Comparison of ENCODE assay signal across 8 cellular contexts in genomic region chr14:67359319-67359774, GRCh38. TPM values are rescaled to one million over a fixed set of nuclear protein-coding genes. Genes with fewer than 3 reads are reported as not detected.
DNase-seq lines count a peak whose midpoint lies in the region; ATAC-seq and TF ChIP-seq lines count a peak whose summit lies in the region.

No MANE protein-coding gene starts in this region.

- TF ChIP-seq POLR2A in prostate gland (IDR thresholded peaks at IDR 0.05), result peak; percentile 59

- intact Hi-C loops in activated B cell treated with CpG ODN at 0.5 μM for 24 hours (cut with micrococcal nuclease) (loop anchor here (5.0 kb wide), 1 partner anchor 1793 kb away; the partner anchor contains the start of gene DCAF5), prostate gland (cut with DNase I) (no loop called here), posterior vena cava (cut with DNase I) (no loop called here)

- H3K4me3 Mint-ChIP-seq in CD4-positive, CD25-positive, alpha-beta regulatory T cell, result peak overlapping the region; percentile 97 to 100 (median 98)
- peak overlapping the region; percentile 99 for H3K4me3 Mint-ChIP-seq in activated B cell treated with CpG ODN at 0.5 μM for 24 hours

- CTCF ChIA-PET in HEK293 (lab: Yijun Ruan, JAX), result interaction anchor here (0.6 to 1.9 kb wide), 25 partner anchors 8 to 840 kb away, joined by 3 to 11 read pairs (median 3); partner anchors contain the start of gene PIGH
- CTCF ChIA-PET in activated B cell treated with CpG ODN at 0.5 μM for 24 hours (lab: Charles Lee), result interaction anchor here (0.8 to 2.0 kb wide), 9 partner anchors 8 to 852 kb away, joined by 3 to 5 read pairs (median 3); partner anchors contain the start of genes GPHN, PIGH and TMEM229B

- H3K27ac Mint-ChIP-seq in CD4-positive, CD25-positive, alpha-beta regulatory T cell, result peak overlapping the region; percentile 95 to 99 (median 99)
- peak overlapping the region; percentile 97 for H3K27ac Mint-ChIP-seq in activated B cell treated with CpG ODN at 0.5 μM for 24 hours

- peak overlapping the region; percentile 86 for H3K4me3 ChIP-seq in CD4-positive, CD25-positive, alpha-beta regulatory T cell (ENCODE audit: low read depth, low read length)
- H3K4me3 ChIP-seq in HEK293 (ENCODE audit: low read depth, low read length) (peak overlapping the region; percentile 97), prostate gland (peak overlapping the region; percentile 66 to 75)

- POLR2A ChIA-PET in HEK293 (lab: Yijun Ruan, JAX) (interaction anchor here (0.8 to 1.7 kb wide), 6 partner anchors 8 to 336 kb away, joined by 3 to 8 read pairs (median 6); partner anchors contain the start of genes PLEK2 and RDH11), activated B cell treated with CpG ODN at 0.5 μM for 24 hours (lab: Charles Lee) (interaction anchor here (0.6 to 1.6 kb wide), 11 partner anchors 118 to 1947 kb away, joined by 3 to 7 read pairs (median 4); partner anchors contain the start of genes FUT8, GPHN, PALS1 and PIGH)

- no peaks in the 10 kb centered on the region for H3K27me3 Mint-ChIP-seq in CD4-positive, CD25-positive, alpha-beta regulatory T cell
- no peaks in the 10 kb centered on the region for H3K27me3 Mint-ChIP-seq in activated B cell treated with CpG ODN at 0.5 μM for 24 hours

- H3K9me3 Mint-ChIP-seq in CD4-positive, CD25-positive, alpha-beta regulatory T cell, result peaks cover 0 to 2% (median 0%) of the 10 kb centered on the region in 7 donors
- no peaks in the 10 kb centered on the region for H3K9me3 Mint-ChIP-seq in activated B cell treated with CpG ODN at 0.5 μM for 24 hours

- TF ChIP-seq CTCF in HEK293 (tag by site-specific recombination; IDR thresholded peaks at IDR 0.05) (no peak), activated B cell treated with CpG ODN at 0.5 μM for 24 hours (IDR thresholded peaks at IDR 0.05) (no peak), foreskin keratinocyte (conservative IDR thresholded peaks at IDR 0.05) (no peak), prostate gland (IDR thresholded peaks at IDR 0.05) (no peak)

- H3K36me3 ChIP-seq in CD4-positive, CD25-positive, alpha-beta regulatory T cell (ENCODE audit: control insufficient read depth, insufficient read depth, low read length), result peaks cover 6% of the 10 kb centered on the region
- H3K36me3 ChIP-seq in HEK293 (ENCODE audit: control insufficient read depth in 2 of 2, insufficient read depth in 1 of 2, low read length in 2 of 2) (peaks cover 10 to 30% of the 10 kb centered on the region in 2 experiments), prostate gland (no peaks in the 10 kb centered on the region)

- peaks cover 28 to 90% (median 63%) of the 10 kb centered on the region in 4 donors for H3K4me1 Mint-ChIP-seq in CD4-positive, CD25-positive, alpha-beta regulatory T cell
- H3K4me1 Mint-ChIP-seq in activated B cell treated with CpG ODN at 0.5 μM for 24 hours, result peaks cover 55% of the 10 kb centered on the region

- no peaks in the 10 kb centered on the region for H3K27me3 ChIP-seq in CD4-positive, CD25-positive, alpha-beta regulatory T cell (ENCODE audit: control insufficient read depth, insufficient read depth, low read length)
- no peaks in the 10 kb centered on the region for H3K27me3 ChIP-seq in foreskin keratinocyte
- H3K27me3 ChIP-seq in prostate gland (replicated peaks; ENCODE audit: insufficient read depth), result no peaks in the 10 kb centered on the region

- no peaks in the 10 kb centered on the region for H3K36me3 Mint-ChIP-seq in CD4-positive, CD25-positive, alpha-beta regulatory T cell
- peaks cover 28% of the 10 kb centered on the region for H3K36me3 Mint-ChIP-seq in activated B cell treated with CpG ODN at 0.5 μM for 24 hours (ENCODE audit: low read depth)

- H3K27ac ChIP-seq in CD4-positive, CD25-positive, alpha-beta regulatory T cell (ENCODE audit: insufficient read depth, low read length, poor library complexity, severe bottlenecking), result peak overlapping the region; percentile 93
- H3K27ac ChIP-seq in HEK293 (ENCODE audit: extremely low read depth, low read depth, low read length) (peak overlapping the region; percentile 34; the same call in 1 of the 2 replicates), foreskin keratinocyte (peak overlapping the region; percentile 98), prostate gland (peak overlapping the region; percentile 92 to 97)

- ATAC-seq in CD4-positive, CD25-positive, alpha-beta regulatory T cell (ENCODE audit: low read depth in 2 of 2), result no peak
- ATAC-seq in activated B cell treated with CpG ODN at 0.5 μM for 24 hours (ENCODE audit: low read depth) (no peak), foreskin keratinocyte (peak; percentile 59)

- WGBS in prostate gland, result 1% methylated on average over 28 of the region's 28 CpGs

- DNase-seq in CD4-positive, CD25-positive, alpha-beta regulatory T cell, result peak in 2 of 3 donors; percentile 6 to 8
- DNase-seq in activated B cell treated with CpG ODN at 0.5 μM for 24 hours (no peak), foreskin keratinocyte (peak in 1 of 2 donors; percentile 69), prostate gland (ENCODE audit: low spot score) (no peak), posterior vena cava (ENCODE audit: low spot score) (no peak), pons (ENCODE audit: low spot score) (no peak), cerebellum (ENCODE audit: low spot score) (no peak)

- H3K9me3 ChIP-seq in CD4-positive, CD25-positive, alpha-beta regulatory T cell (ENCODE audit: control insufficient read depth in 2 of 2, low read length in 2 of 2), result no peaks in the 10 kb centered on the region
- H3K9me3 ChIP-seq in HEK293 (ENCODE audit: control insufficient read depth, insufficient read depth, low read depth, low read length) (no peaks in the 10 kb centered on the region), prostate gland (no peaks in the 10 kb centered on the region)

- H3K4me1 ChIP-seq in CD4-positive, CD25-positive, alpha-beta regulatory T cell (ENCODE audit: control insufficient read depth, insufficient read depth, low read length, poor library complexity, severe bottlenecking), result peaks cover 56% of the 10 kb centered on the region
- H3K4me1 ChIP-seq in HEK293 (ENCODE audit: control insufficient read depth, insufficient read depth, low read length) (peaks cover 11% of the 10 kb centered on the region), foreskin keratinocyte (peaks cover 7% of the 10 kb centered on the region), prostate gland (replicated peaks) (peaks cover 4% of the 10 kb centered on the region)

TF ChIP-seq in HEK293, 187 proteins besides CTCF, POLR2A, EP300 and RAD21 (continues in another document):
- TF ChIP-seq ELK4 (IDR thresholded peaks at IDR 0.05; ENCODE audit: borderline replicate concordance, low read depth, low read length) (no peak), ZNF426 (tag by site-specific recombination; IDR thresholded peaks at IDR 0.05) (no peak), ZNF610 (tag by site-specific recombination; IDR thresholded peaks at IDR 0.05; ENCODE audit: borderline replicate concordance) (no peak), ZNF600 (tag by site-specific recombination; IDR thresholded peaks at IDR 0.05) (peak; percentile 60; the same call in 1 of the 2 replicates), ZNF473 (tag by site-specific recombination; IDR thresholded peaks at IDR 0.05) (no peak), ZNF580 (tag by site-specific recombination; IDR thresholded peaks at IDR 0.05) (no peak), ZSCAN18 (tag by site-specific recombination; IDR thresholded peaks at IDR 0.05) (no peak)

RNA-seq across cellular contexts. Expression of gene ATP6V1D, which starts 0.3 kb away (rescaled TPM):
- 36.4 TPM for total RNA-seq in CD4-positive, CD25-positive, alpha-beta regulatory T cell
- 10 to 100 TPM; 45.0 to 95.4 (median 69.7) TPM for polyA plus RNA-seq in CD4-positive, CD25-positive, alpha-beta regulatory T cell
- total RNA-seq in activated B cell treated with CpG ODN at 0.5 μM for 24 hours (27.8 and 29.4 TPM in 2 replicates), foreskin keratinocyte (93.4 and 115 TPM in 2 replicates), prostate gland (100 to 1,000 TPM in 1 of 2 donors, 10 to 100 TPM in 1; 94.3 to 101 TPM), posterior vena cava (10 to 100 TPM; 48.9 to 56.0 TPM), cerebellum (109 TPM)
- polyA plus RNA-seq in foreskin keratinocyte, result 70.2 and 77.0 TPM in 2 replicates

RNA-seq across cellular contexts. Expression of gene EIF2S1, which starts 0.8 kb away (rescaled TPM):
- total RNA-seq in CD4-positive, CD25-positive, alpha-beta regulatory T cell, result 35.3 TPM
- 100 to 1,000 TPM; 128 to 172 (median 132) TPM for polyA plus RNA-seq in CD4-positive, CD25-positive, alpha-beta regulatory T cell
- 84.4 and 96.7 TPM in 2 replicates for total RNA-seq in activated B cell treated with CpG ODN at 0.5 μM for 24 hours
- total RNA-seq in foreskin keratinocyte, result 200 and 235 TPM in 2 replicates
- polyA plus RNA-seq in foreskin keratinocyte, result 121 and 144 TPM in 2 replicates
- total RNA-seq in prostate gland, result 10 to 100 TPM; 53.1 to 63.6 TPM
- 10 to 100 TPM; 55.5 to 56.3 TPM for total RNA-seq in posterior vena cava
- total RNA-seq in cerebellum, result 74.7 TPM

RNA-seq across cellular contexts. Expression of gene PLEK2, which starts 52.6 kb away (rescaled TPM):
- total RNA-seq in CD4-positive, CD25-positive, alpha-beta regulatory T cell, result not detected
- under 1 TPM in 1 of 4 donors, not detected in 3; 0.56 TPM for polyA plus RNA-seq in CD4-positive, CD25-positive, alpha-beta regulatory T cell
- total RNA-seq in activated B cell treated with CpG ODN at 0.5 μM for 24 hours, result not detected in 2 replicates
- total RNA-seq in foreskin keratinocyte, result 336 and 531 TPM in 2 replicates
- polyA plus RNA-seq in foreskin keratinocyte, result 333 and 495 TPM in 2 replicates
- total RNA-seq in prostate gland, result 10 to 100 TPM in 1 of 2 donors, 1 to 10 TPM in 1; 8.1 to 21.1 TPM
- total RNA-seq in posterior vena cava, result 1 to 10 TPM; 1.2 to 2.0 TPM
- 0.64 TPM for total RNA-seq in cerebellum

Comparison
In these comparisons a context has a peak if more than half of its experiments do, and no peak if none do; other contexts are left out.
1. DNase-seq: peak in CD4-positive, CD25-positive, alpha-beta regulatory T cell (2 of 3); none in activated B cell treated with CpG ODN at 0.5 μM for 24 hours (single experiment), prostate gland (single experiment), posterior vena cava (single experiment), pons (single experiment) and cerebellum (single experiment).
2. H3K27ac ChIP-seq: peak in every context shown above with its lines; median percentile 98 in foreskin keratinocyte; 94 in prostate gland; 93 in CD4-positive, CD25-positive, alpha-beta regulatory T cell; 34 in HEK293.
3. RNA of gene PLEK2, which starts 52.6 kb away (total RNA-seq): 336 to 531 TPM in foreskin keratinocyte; 8.1 to 21.1 TPM in prostate gland, 1.2 to 2.0 TPM in posterior vena cava, 0.64 TPM in cerebellum (single experiment), not detected in CD4-positive, CD25-positive, alpha-beta regulatory T cell (single experiment) and not detected in activated B cell treated with CpG ODN at 0.5 μM for 24 hours; every median in the first group is over 10 times any median in the second.
4. Peak in every context shown above with its lines, with median percentiles within 50 percentile points of each other: H3K4me3 ChIP-seq.